1 cellular context compared by ENCODE assay signal in the genomic region with DNA sequence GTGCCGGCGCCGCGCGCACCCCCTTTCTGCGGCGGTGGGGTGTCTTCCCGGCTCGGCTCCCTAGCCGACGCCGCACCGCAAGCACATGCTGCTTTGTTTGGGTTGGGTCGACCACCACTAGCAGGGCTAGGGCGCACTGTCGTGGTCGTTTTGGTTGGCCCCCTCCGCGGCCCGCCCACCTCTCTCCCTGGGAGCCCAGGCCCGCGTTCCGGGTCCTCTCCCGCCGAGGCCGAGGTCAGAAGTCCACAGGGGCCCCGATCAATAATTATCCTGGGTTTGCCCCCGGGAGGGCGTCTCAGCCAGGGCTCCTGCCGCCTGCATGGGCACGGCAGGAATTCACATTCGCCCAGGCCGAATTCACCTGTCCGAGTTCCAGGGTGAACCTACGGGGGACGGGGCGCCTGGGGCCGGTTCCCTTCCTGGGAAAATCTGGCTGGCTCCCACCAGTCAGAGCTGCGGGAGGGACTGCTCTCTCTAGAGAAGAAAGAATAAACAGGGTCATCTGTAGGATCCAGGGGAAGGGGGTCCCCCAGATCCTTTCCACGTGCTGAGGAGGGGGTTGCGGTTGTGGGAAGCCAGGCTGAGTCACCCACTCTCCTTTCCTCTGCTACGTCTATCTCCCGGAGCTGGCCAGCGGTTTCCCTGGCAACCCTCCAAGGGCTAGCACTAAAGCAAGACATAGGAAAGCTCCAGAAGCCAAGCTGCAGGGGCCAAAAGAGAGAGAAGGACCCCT.
A peak's percentile ranks its signal among the peaks of the same experiment; 100 is the strongest.
TF ChIP-seq lines count a peak whose summit lies in the region.

No MANE protein-coding gene starts in this region.

TF ChIP-seq in WTC11, 78 proteins besides CTCF, POLR2A, EP300 and RAD21 (continued from another document and continues in another):
- TF ChIP-seq, protein P1, sequence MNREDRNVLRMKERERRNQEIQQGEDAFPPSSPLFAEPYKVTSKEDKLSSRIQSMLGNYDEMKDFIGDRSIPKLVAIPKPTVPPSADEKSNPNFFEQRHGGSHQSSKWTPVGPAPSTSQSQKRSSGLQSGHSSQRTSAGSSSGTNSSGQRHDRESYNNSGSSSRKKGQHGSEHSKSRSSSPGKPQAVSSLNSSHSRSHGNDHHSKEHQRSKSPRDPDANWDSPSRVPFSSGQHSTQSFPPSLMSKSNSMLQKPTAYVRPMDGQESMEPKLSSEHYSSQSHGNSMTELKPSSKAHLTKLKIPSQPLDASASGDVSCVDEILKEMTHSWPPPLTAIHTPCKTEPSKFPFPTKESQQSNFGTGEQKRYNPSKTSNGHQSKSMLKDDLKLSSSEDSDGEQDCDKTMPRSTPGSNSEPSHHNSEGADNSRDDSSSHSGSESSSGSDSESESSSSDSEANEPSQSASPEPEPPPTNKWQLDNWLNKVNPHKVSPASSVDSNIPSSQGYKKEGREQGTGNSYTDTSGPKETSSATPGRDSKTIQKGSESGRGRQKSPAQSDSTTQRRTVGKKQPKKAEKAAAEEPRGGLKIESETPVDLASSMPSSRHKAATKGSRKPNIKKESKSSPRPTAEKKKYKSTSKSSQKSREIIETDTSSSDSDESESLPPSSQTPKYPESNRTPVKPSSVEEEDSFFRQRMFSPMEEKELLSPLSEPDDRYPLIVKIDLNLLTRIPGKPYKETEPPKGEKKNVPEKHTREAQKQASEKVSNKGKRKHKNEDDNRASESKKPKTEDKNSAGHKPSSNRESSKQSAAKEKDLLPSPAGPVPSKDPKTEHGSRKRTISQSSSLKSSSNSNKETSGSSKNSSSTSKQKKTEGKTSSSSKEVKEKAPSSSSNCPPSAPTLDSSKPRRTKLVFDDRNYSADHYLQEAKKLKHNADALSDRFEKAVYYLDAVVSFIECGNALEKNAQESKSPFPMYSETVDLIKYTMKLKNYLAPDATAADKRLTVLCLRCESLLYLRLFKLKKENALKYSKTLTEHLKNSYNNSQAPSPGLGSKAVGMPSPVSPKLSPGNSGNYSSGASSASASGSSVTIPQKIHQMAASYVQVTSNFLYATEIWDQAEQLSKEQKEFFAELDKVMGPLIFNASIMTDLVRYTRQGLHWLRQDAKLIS (CRISPR knock-in tag; IDR thresholded peaks at IDR 0.05; ENCODE audit: borderline replicate concordance) = no peak
- TF ChIP-seq SP1 (CRISPR knock-in tag; conservative IDR thresholded peaks at IDR 0.05) = 0 out of 2 replicates have a peak, but pooled peaks have one; percentile 4
- peak; percentile 37; the same call in 1 of the 2 replicates for TF ChIP-seq GABPB1 (CRISPR knock-in tag; IDR thresholded peaks at IDR 0.05)
- TF ChIP-seq, protein P2, sequence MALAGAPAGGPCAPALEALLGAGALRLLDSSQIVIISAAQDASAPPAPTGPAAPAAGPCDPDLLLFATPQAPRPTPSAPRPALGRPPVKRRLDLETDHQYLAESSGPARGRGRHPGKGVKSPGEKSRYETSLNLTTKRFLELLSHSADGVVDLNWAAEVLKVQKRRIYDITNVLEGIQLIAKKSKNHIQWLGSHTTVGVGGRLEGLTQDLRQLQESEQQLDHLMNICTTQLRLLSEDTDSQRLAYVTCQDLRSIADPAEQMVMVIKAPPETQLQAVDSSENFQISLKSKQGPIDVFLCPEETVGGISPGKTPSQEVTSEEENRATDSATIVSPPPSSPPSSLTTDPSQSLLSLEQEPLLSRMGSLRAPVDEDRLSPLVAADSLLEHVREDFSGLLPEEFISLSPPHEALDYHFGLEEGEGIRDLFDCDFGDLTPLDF (CRISPR knock-in tag; IDR thresholded peaks at IDR 0.05) = no peak
- TF ChIP-seq, protein P3, sequence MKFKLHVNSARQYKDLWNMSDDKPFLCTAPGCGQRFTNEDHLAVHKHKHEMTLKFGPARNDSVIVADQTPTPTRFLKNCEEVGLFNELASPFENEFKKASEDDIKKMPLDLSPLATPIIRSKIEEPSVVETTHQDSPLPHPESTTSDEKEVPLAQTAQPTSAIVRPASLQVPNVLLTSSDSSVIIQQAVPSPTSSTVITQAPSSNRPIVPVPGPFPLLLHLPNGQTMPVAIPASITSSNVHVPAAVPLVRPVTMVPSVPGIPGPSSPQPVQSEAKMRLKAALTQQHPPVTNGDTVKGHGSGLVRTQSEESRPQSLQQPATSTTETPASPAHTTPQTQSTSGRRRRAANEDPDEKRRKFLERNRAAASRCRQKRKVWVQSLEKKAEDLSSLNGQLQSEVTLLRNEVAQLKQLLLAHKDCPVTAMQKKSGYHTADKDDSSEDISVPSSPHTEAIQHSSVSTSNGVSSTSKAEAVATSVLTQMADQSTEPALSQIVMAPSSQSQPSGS (CRISPR knock-in tag; IDR thresholded peaks at IDR 0.05; ENCODE audit: borderline replicate concordance, low read depth) = no peak
- no peak for TF ChIP-seq SOX15 (CRISPR knock-in tag; IDR thresholded peaks at IDR 0.05)
- TF ChIP-seq NFATC4 (CRISPR knock-in tag; IDR thresholded peaks at IDR 0.05) = no peak
- no peak for TF ChIP-seq HMGA2 (CRISPR knock-in tag; IDR thresholded peaks at IDR 0.05)
- TF ChIP-seq, protein P4, sequence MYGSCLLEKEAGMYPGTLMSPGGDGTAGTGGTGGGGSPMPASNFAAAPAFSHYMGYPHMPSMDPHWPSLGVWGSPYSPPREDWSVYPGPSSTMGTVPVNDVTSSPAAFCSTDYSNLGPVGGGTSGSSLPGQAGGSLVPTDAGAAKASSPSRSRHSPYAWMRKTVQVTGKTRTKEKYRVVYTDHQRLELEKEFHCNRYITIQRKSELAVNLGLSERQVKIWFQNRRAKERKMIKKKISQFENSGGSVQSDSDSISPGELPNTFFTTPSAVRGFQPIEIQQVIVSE (CRISPR knock-in tag; IDR thresholded peaks at IDR 0.05; ENCODE audit: borderline replicate concordance) = no peak
- TF ChIP-seq, protein P5, sequence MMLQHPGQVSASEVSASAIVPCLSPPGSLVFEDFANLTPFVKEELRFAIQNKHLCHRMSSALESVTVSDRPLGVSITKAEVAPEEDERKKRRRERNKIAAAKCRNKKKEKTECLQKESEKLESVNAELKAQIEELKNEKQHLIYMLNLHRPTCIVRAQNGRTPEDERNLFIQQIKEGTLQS (CRISPR knock-in tag; conservative IDR thresholded peaks at IDR 0.05) = no peak
- no peak for TF ChIP-seq SMAD4 (CRISPR knock-in tag; IDR thresholded peaks at IDR 0.05)
- no peak for TF ChIP-seq NR3C1 (CRISPR knock-in tag; conservative IDR thresholded peaks at IDR 0.05; ENCODE audit: low read depth)
- no peak for TF ChIP-seq ZNF219 (CRISPR knock-in tag; IDR thresholded peaks at IDR 0.05; ENCODE audit: borderline replicate concordance)
- peak; percentile 64 for TF ChIP-seq FOXP1 (CRISPR knock-in tag; IDR thresholded peaks at IDR 0.05; ENCODE audit: borderline replicate concordance)
- TF ChIP-seq, protein P6, sequence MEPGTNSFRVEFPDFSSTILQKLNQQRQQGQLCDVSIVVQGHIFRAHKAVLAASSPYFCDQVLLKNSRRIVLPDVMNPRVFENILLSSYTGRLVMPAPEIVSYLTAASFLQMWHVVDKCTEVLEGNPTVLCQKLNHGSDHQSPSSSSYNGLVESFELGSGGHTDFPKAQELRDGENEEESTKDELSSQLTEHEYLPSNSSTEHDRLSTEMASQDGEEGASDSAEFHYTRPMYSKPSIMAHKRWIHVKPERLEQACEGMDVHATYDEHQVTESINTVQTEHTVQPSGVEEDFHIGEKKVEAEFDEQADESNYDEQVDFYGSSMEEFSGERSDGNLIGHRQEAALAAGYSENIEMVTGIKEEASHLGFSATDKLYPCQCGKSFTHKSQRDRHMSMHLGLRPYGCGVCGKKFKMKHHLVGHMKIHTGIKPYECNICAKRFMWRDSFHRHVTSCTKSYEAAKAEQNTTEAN (CRISPR knock-in tag; IDR thresholded peaks at IDR 0.05) = 0 out of 2 replicates have a peak, but pooled peaks have one; percentile 65
- TF ChIP-seq, protein P7, sequence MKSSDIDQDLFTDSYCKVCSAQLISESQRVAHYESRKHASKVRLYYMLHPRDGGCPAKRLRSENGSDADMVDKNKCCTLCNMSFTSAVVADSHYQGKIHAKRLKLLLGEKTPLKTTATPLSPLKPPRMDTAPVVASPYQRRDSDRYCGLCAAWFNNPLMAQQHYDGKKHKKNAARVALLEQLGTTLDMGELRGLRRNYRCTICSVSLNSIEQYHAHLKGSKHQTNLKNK (CRISPR knock-in tag; IDR thresholded peaks at IDR 0.05) = no peak
- peak; percentile 33; the same call in 1 of the 2 replicates for TF ChIP-seq ZNF423 (CRISPR knock-in tag; IDR thresholded peaks at IDR 0.05)
- TF ChIP-seq, protein P8, sequence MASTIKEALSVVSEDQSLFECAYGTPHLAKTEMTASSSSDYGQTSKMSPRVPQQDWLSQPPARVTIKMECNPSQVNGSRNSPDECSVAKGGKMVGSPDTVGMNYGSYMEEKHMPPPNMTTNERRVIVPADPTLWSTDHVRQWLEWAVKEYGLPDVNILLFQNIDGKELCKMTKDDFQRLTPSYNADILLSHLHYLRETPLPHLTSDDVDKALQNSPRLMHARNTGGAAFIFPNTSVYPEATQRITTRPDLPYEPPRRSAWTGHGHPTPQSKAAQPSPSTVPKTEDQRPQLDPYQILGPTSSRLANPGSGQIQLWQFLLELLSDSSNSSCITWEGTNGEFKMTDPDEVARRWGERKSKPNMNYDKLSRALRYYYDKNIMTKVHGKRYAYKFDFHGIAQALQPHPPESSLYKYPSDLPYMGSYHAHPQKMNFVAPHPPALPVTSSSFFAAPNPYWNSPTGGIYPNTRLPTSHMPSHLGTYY (CRISPR knock-in tag; IDR thresholded peaks at IDR 0.05) = no peak
- no peak for TF ChIP-seq FOXK1 (CRISPR knock-in tag; IDR thresholded peaks at IDR 0.05)
- peak; percentile 82; the same call in 1 of the 2 replicates for TF ChIP-seq KAT7 (CRISPR knock-in tag; IDR thresholded peaks at IDR 0.05; ENCODE audit: borderline replicate concordance)
- TF ChIP-seq, protein P9, sequence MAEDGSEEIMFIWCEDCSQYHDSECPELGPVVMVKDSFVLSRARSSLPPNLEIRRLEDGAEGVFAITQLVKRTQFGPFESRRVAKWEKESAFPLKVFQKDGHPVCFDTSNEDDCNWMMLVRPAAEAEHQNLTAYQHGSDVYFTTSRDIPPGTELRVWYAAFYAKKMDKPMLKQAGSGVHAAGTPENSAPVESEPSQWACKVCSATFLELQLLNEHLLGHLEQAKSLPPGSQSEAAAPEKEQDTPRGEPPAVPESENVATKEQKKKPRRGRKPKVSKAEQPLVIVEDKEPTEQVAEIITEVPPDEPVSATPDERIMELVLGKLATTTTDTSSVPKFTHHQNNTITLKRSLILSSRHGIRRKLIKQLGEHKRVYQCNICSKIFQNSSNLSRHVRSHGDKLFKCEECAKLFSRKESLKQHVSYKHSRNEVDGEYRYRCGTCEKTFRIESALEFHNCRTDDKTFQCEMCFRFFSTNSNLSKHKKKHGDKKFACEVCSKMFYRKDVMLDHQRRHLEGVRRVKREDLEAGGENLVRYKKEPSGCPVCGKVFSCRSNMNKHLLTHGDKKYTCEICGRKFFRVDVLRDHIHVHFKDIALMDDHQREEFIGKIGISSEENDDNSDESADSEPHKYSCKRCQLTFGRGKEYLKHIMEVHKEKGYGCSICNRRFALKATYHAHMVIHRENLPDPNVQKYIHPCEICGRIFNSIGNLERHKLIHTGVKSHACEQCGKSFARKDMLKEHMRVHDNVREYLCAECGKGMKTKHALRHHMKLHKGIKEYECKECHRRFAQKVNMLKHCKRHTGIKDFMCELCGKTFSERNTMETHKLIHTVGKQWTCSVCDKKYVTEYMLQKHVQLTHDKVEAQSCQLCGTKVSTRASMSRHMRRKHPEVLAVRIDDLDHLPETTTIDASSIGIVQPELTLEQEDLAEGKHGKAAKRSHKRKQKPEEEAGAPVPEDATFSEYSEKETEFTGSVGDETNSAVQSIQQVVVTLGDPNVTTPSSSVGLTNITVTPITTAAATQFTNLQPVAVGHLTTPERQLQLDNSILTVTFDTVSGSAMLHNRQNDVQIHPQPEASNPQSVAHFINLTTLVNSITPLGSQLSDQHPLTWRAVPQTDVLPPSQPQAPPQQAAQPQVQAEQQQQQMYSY (CRISPR knock-in tag; IDR thresholded peaks at IDR 0.05) = no peak
- TF ChIP-seq, protein P10, sequence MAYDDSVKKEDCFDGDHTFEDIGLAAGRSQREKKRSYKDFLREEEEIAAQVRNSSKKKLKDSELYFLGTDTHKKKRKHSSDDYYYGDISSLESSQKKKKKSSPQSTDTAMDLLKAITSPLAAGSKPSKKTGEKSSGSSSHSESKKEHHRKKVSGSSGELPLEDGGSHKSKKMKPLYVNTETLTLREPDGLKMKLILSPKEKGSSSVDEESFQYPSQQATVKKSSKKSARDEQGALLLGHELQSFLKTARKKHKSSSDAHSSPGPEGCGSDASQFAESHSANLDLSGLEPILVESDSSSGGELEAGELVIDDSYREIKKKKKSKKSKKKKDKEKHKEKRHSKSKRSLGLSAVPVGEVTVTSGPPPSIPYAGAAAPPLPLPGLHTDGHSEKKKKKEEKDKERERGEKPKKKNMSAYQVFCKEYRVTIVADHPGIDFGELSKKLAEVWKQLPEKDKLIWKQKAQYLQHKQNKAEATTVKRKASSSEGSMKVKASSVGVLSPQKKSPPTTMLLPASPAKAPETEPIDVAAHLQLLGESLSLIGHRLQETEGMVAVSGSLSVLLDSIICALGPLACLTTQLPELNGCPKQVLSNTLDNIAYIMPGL (CRISPR knock-in tag; IDR thresholded peaks at IDR 0.05) = peak; percentile 46; the same call in 1 of the 2 replicates
- TF ChIP-seq JAZF1 (CRISPR knock-in tag; IDR thresholded peaks at IDR 0.05) = no peak
- TF ChIP-seq, protein P11, sequence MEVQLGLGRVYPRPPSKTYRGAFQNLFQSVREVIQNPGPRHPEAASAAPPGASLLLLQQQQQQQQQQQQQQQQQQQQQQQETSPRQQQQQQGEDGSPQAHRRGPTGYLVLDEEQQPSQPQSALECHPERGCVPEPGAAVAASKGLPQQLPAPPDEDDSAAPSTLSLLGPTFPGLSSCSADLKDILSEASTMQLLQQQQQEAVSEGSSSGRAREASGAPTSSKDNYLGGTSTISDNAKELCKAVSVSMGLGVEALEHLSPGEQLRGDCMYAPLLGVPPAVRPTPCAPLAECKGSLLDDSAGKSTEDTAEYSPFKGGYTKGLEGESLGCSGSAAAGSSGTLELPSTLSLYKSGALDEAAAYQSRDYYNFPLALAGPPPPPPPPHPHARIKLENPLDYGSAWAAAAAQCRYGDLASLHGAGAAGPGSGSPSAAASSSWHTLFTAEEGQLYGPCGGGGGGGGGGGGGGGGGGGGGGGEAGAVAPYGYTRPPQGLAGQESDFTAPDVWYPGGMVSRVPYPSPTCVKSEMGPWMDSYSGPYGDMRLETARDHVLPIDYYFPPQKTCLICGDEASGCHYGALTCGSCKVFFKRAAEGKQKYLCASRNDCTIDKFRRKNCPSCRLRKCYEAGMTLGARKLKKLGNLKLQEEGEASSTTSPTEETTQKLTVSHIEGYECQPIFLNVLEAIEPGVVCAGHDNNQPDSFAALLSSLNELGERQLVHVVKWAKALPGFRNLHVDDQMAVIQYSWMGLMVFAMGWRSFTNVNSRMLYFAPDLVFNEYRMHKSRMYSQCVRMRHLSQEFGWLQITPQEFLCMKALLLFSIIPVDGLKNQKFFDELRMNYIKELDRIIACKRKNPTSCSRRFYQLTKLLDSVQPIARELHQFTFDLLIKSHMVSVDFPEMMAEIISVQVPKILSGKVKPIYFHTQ (CRISPR knock-in tag; IDR thresholded peaks at IDR 0.05) = no peak
- TF ChIP-seq, protein P12, sequence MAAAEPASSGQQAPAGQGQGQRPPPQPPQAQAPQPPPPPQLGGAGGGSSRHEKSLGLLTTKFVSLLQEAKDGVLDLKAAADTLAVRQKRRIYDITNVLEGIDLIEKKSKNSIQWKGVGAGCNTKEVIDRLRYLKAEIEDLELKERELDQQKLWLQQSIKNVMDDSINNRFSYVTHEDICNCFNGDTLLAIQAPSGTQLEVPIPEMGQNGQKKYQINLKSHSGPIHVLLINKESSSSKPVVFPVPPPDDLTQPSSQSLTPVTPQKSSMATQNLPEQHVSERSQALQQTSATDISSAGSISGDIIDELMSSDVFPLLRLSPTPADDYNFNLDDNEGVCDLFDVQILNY (CRISPR knock-in tag; IDR thresholded peaks at IDR 0.05) = peak; percentile 25; the same call in 1 of the 2 replicates
- no peak for TF ChIP-seq ZNF263 (CRISPR knock-in tag; IDR thresholded peaks at IDR 0.05; ENCODE audit: low read depth)
- no peak for TF ChIP-seq ESRRA (CRISPR knock-in tag; IDR thresholded peaks at IDR 0.05; ENCODE audit: borderline replicate concordance)
- no peak for TF ChIP-seq MXD4 (CRISPR knock-in tag; IDR thresholded peaks at IDR 0.05; ENCODE audit: borderline replicate concordance)
- TF ChIP-seq FOXJ3 (CRISPR knock-in tag; IDR thresholded peaks at IDR 0.05; ENCODE audit: borderline replicate concordance) = no peak
- TF ChIP-seq TCF7 (CRISPR knock-in tag; IDR thresholded peaks at IDR 0.05; ENCODE audit: low read depth) = no peak
- no peak for TF ChIP-seq ZBTB21 (CRISPR knock-in tag; IDR thresholded peaks at IDR 0.05; ENCODE audit: borderline replicate concordance)
